ENCODE assay signal across 8 cellular contexts in the genomic region with DNA sequence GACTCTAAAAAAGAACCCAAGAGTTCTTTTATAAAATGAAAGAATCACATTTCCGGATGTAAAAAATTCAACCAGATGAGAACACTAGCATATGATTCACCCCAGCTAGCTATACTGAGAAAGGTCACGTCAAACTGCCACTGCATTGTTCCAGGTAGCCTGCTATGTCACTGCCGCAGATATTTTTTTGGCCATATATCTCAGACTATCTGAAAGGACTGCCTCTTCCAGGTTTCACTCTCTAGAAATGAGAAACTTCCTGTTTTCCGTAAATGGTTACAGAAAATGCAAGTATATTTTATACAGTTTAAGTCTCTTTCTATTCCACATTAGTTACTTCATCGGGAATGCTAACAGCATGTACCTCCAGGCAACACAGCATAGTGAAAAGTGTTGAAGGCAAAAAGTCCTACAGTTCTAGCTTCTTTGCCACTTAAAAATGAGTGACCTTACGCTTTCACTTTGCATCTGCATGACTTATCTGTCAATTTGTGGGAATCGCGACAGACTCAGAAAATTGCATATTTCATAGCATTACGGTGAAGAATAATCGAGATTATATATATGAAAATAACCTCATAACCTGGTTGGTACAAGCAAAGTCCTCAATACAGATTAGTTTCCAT.
A peak's percentile ranks its signal among the peaks of the same experiment; 100 is the strongest.
DNase-seq lines count a peak whose midpoint lies in the region; FAIRE-seq and TF ChIP-seq lines count a peak whose summit lies in the region.

No MANE protein-coding gene starts in this region.

- no peak for TF ChIP-seq CTCF in HFFc6 (IDR thresholded peaks at IDR 0.05)
- TF ChIP-seq CTCF in testis (IDR thresholded peaks at IDR 0.05), result no peak

- H3K27ac ChIP-seq in testis, result no peak overlapping the region

- in situ Hi-C loops in SK-MEL-5 (cut with HindIII; ENCODE audit: low pct_unique_long_range_greater_than_20kb, low sequenced_read_pairs), result no loop called here

- no peaks in the 10 kb centered on the region for H3K9me3 ChIP-seq in testis

- 82 to 84% methylated on average over 10 of the region's 10 CpGs for WGBS in testis, 2 donors

- peak overlapping the region; percentile 6; the same call in 1 of the 2 replicates for H3K4me3 Mint-ChIP-seq in HFFc6

- no peaks in the 10 kb centered on the region for H3K36me3 ChIP-seq in H7 (replicated peaks; ENCODE audit: control insufficient read depth, insufficient read depth, low read length)
- no peaks in the 10 kb centered on the region for H3K36me3 ChIP-seq in testis (ENCODE audit: low read depth, missing control alignments)

- no peaks in the 10 kb centered on the region for H3K36me3 Mint-ChIP-seq in HFFc6 (ENCODE audit: low read depth)

- H3K27me3 Mint-ChIP-seq in HFFc6 (ENCODE audit: insufficient read depth), result peaks cover 3% of the 10 kb centered on the region; the same call in 1 of the 2 replicates

- DNase-seq in GM12891 (ENCODE audit: insufficient read length, low spot score) (no peak), HFFc6 (no peak), SK-MEL-5 (ENCODE audit: low read depth, low spot score) (peak; percentile 36), germinal center (ENCODE audit: low spot score) (peak; percentile 24), H7 (no peak), SHP77 treated with DMSO at 0.1 percent for 48 hours (lab: John Stamatoyannopoulos, UW) (no peak), testis (no peak), NCI-H1048 (lab: John Stamatoyannopoulos, UW) (no peak)

- H3K4me1 Mint-ChIP-seq in HFFc6 (ENCODE audit: low read depth), result peaks cover 47% of the 10 kb centered on the region

- H3K4me3 ChIP-seq in H7 (ENCODE audit: insufficient read depth, low read depth, low read length) (no peak overlapping the region), testis (no peak overlapping the region)

- H3K27me3 ChIP-seq in H7 (ENCODE audit: control insufficient read depth, insufficient read depth, low read length), result no peaks in the 10 kb centered on the region
- H3K27me3 ChIP-seq in testis, result no peaks in the 10 kb centered on the region

- peak overlapping the region; percentile 24; the same call in 1 of the 2 replicates for H3K27ac Mint-ChIP-seq in HFFc6

- no peaks in the 10 kb centered on the region for H3K9me3 Mint-ChIP-seq in HFFc6

- no peaks in the 10 kb centered on the region for H3K4me1 ChIP-seq in testis

- FAIRE-seq in GM12891 (lab: Jason Lieb, UNC), result peak; percentile 89

- intact Hi-C loops in testis (cut with DNase I; ENCODE audit: low total_unique reads), result no loop called here

- no peak for TF ChIP-seq POLR2A in GM12891 (IDR thresholded peaks at IDR 0.05; ENCODE audit: low read depth, low read length)
- TF ChIP-seq POLR2A in testis (IDR thresholded peaks at IDR 0.05), result no peak

TF ChIP-seq in GM12891, 5 proteins besides CTCF, POLR2A, EP300 and RAD21:
- no peak for TF ChIP-seq TAF1 (IDR thresholded peaks at IDR 0.05; ENCODE audit: low read depth, low read length)
- TF ChIP-seq PAX5 (IDR thresholded peaks at IDR 0.05; ENCODE audit: insufficient read depth, low read length, severe bottlenecking), result no peak
- no peak for TF ChIP-seq POU2F2 (IDR thresholded peaks at IDR 0.05; ENCODE audit: low read depth, low read length)
- no peak for TF ChIP-seq POLR2AphosphoS5 (IDR thresholded peaks at IDR 0.05; ENCODE audit: low read depth, low read length)
- no peak for TF ChIP-seq SPI1 (IDR thresholded peaks at IDR 0.05; ENCODE audit: low read depth, low read length)

Comparison
In these comparisons a context has a peak if more than half of its experiments do, and no peak if none do; other contexts are left out.
1. DNase-seq: peak in SK-MEL-5 (single experiment) and germinal center (single experiment); none in GM12891 (single experiment), HFFc6 (single experiment), H7 (single experiment), SHP77 treated with DMSO at 0.1 percent for 48 hours (single experiment), testis (single experiment) and NCI-H1048 (single experiment).